ENCODE assay signal across 25 cellular contexts in genomic region chr6:109701774-109702173, GRCh38. TPM values are rescaled to one million over a fixed set of nuclear protein-coding genes. Genes with fewer than 3 reads are reported as not detected.
DNase-seq lines count a peak whose midpoint lies in the region; ATAC-seq, FAIRE-seq and TF ChIP-seq lines count a peak whose summit lies in the region.
"Had no signal": no experiment of that assay in that cellular context is flagged by ENCODE, and none has a peak within 500 bp of the region (broad histone marks: within the 10 kb centered on the region; RNA-seq: fewer than 3 reads in every experiment).

No MANE protein-coding gene starts in this region.

- H3K4me3 ChIP-seq in ascending aorta, result no peak overlapping the region
- H3K4me3 ChIP-seq: A549, tibial nerve had no signal

- CTCF ChIA-PET in activated B cell treated with CpG ODN at 0.5 μM for 24 hours (lab: Charles Lee), result interaction anchor here (1.4 to 6.5 kb wide), 4 partner anchors 9 to 689 kb away, joined by 3 to 196 read pairs (median 45); partner anchors contain the start of genes AK9 and FIG4

- intact Hi-C loops in left ventricle myocardium superior (cut with micrococcal nuclease), result no loop called here
- intact Hi-C loops in cardiac septum (cut with DNase I), result no loop called here
- intact Hi-C loops in activated B cell treated with CpG ODN at 0.5 μM for 24 hours (cut with micrococcal nuclease), result no loop called here
- intact Hi-C loops in ascending aorta (cut with DNase I), result no loop called here

- POLR2A ChIA-PET in activated B cell treated with CpG ODN at 0.5 μM for 24 hours (lab: Charles Lee), result interaction anchor here (0.7 to 0.8 kb wide), 2 partner anchors 8 to 400 kb away, joined by 3 read pairs; no protein-coding TSS in a partner anchor

- no peaks in the 10 kb centered on the region for H3K4me1 ChIP-seq in ascending aorta
- H3K4me1 ChIP-seq: A549, BE2C had no signal

- H3K36me3 ChIP-seq in ascending aorta, result no peaks in the 10 kb centered on the region
- H3K36me3 ChIP-seq: BE2C, tibial nerve had no signal

- no peaks in the 10 kb centered on the region for H3K27me3 ChIP-seq in ascending aorta
- H3K27me3 ChIP-seq: BE2C, tibial nerve had no signal

- DNase-seq in left ventricle myocardium superior, result no peak
- DNase-seq in cardiac septum (ENCODE audit: low spot score), result no peak
- peak; percentile 92 for DNase-seq in NCI-H82 (lab: John Stamatoyannopoulos, UW)
- no peak for DNase-seq in activated B cell treated with CpG ODN at 0.5 μM for 24 hours
- DNase-seq in stimulated activated naive B cell treated with anti-CD40 and anti-IgM and Interleukin-4, amounts not matched to agents 10 μg/mL and 1 μg/mL and 100 μg/mL, for 72 hours, result peak; percentile 15
- DNase-seq in GM19239 (ENCODE audit: insufficient read length, low spot score), result no peak
- no peak for DNase-seq in ascending aorta (ENCODE audit: low spot score in 2 of 2)
- DNase-seq: activated CD4-positive, alpha-beta T cell treated with anti-CD3 and anti-CD28 coated beads for 36 hours; activated CD8-positive, alpha-beta memory T cell treated with anti-CD3 and anti-CD28 coated beads, Interleukin-2, amount 50 U/mL, for 48 hours; activated CD8-positive, alpha-beta T cell treated with anti-CD3 and anti-CD28 coated beads for 36 hours; activated naive CD4-positive, alpha-beta T cell treated with anti-CD3 and anti-CD28 coated beads for 36 hours; amniotic stem cell; BE2C; HCEC 1CT; islet precursor cell; Karpas-422; naive thymus-derived CD4-positive, alpha-beta T cell; NCI-H146; NCI-H748 treated with DMSO at 0.1 percent for 48 hours; stimulated activated CD4-positive, alpha-beta T cell treated with anti-CD3 and anti-CD28 coated beads, Interleukin-4, amount 100 ng/mL, for 24 hours had no signal

- H3K27me3 Mint-ChIP-seq in activated B cell treated with CpG ODN at 0.5 μM for 24 hours, result no peaks in the 10 kb centered on the region
- H3K27me3 Mint-ChIP-seq in stimulated activated naive B cell treated with anti-CD40 and anti-IgM and Interleukin-4, amounts not matched to agents 10 μg/mL and 1 μg/mL and 100 μg/mL, for 72 hours, result no peaks in the 10 kb centered on the region
- H3K27me3 Mint-ChIP-seq: activated CD4-positive, alpha-beta T cell treated with anti-CD3 and anti-CD28 coated beads for 36 hours; activated CD8-positive, alpha-beta T cell treated with anti-CD3 and anti-CD28 coated beads for 36 hours; naive thymus-derived CD4-positive, alpha-beta T cell had no signal

- ATAC-seq in left ventricle myocardium superior (peak; percentile 18), activated B cell treated with CpG ODN at 0.5 μM for 24 hours (ENCODE audit: low read depth) (no peak), GM21526 (IDR thresholded peaks at IDR 0.05; ENCODE audit: low FRiP score, unreplicated experiment) (no peak)
- peak; percentile 79 to 84 for ATAC-seq in stimulated activated naive B cell treated with anti-CD40 and anti-IgM and Interleukin-4, amounts not matched to agents 10 μg/mL and 1 μg/mL and 100 μg/mL, for 72 hours (replicated peaks)
- ATAC-seq: A549; activated CD4-positive, alpha-beta T cell treated with anti-CD3 and anti-CD28 coated beads for 36 hours; activated CD8-positive, alpha-beta T cell treated with anti-CD3 and anti-CD28 coated beads for 36 hours; HepG2; naive thymus-derived CD4-positive, alpha-beta T cell had no signal

- H3K4me1 Mint-ChIP-seq in activated B cell treated with CpG ODN at 0.5 μM for 24 hours, result peaks cover 40% of the 10 kb centered on the region
- peaks cover 36 to 65% of the 10 kb centered on the region in 2 donors for H3K4me1 Mint-ChIP-seq in stimulated activated naive B cell treated with anti-CD40 and anti-IgM and Interleukin-4, amounts not matched to agents 10 μg/mL and 1 μg/mL and 100 μg/mL, for 72 hours

- no peak overlapping the region for H3K4me3 Mint-ChIP-seq in activated B cell treated with CpG ODN at 0.5 μM for 24 hours
- H3K4me3 Mint-ChIP-seq in stimulated activated naive B cell treated with anti-CD40 and anti-IgM and Interleukin-4, amounts not matched to agents 10 μg/mL and 1 μg/mL and 100 μg/mL, for 72 hours, result peak overlapping the region; percentile 21 to 62
- H3K4me3 Mint-ChIP-seq: activated CD4-positive, alpha-beta T cell treated with anti-CD3 and anti-CD28 coated beads for 36 hours; activated CD8-positive, alpha-beta T cell treated with anti-CD3 and anti-CD28 coated beads for 36 hours; activated naive CD4-positive, alpha-beta T cell treated with anti-CD3 and anti-CD28 coated beads for 36 hours; activated T-helper 1 cell treated with anti-CD3 and anti-CD28 coated beads, Interleukin-12 subunit alpha, Interleukin-12 subunit beta, Interleukin-2, Interleukin-4 antibody, amounts not matched to agents 30 ng/mL and 10 ng/mL and 1 ng/mL, durations not matched to agents 14 hours and 24 hours and 36 hours; naive thymus-derived CD4-positive, alpha-beta T cell had no signal

- no peak overlapping the region for H3K27ac ChIP-seq in ascending aorta
- H3K27ac ChIP-seq: A549, tibial nerve had no signal

- H3K36me3 Mint-ChIP-seq in activated B cell treated with CpG ODN at 0.5 μM for 24 hours (ENCODE audit: low read depth), result peaks cover 12% of the 10 kb centered on the region
- peaks cover 5 to 6% of the 10 kb centered on the region in 2 donors for H3K36me3 Mint-ChIP-seq in stimulated activated naive B cell treated with anti-CD40 and anti-IgM and Interleukin-4, amounts not matched to agents 10 μg/mL and 1 μg/mL and 100 μg/mL, for 72 hours
- H3K36me3 Mint-ChIP-seq: naive thymus-derived CD4-positive, alpha-beta T cell had no signal

- no peak for TF ChIP-seq CTCF in activated B cell treated with CpG ODN at 0.5 μM for 24 hours (IDR thresholded peaks at IDR 0.05)
- TF ChIP-seq CTCF in ascending aorta (IDR thresholded peaks at IDR 0.05), result no peak

- H3K9me3 Mint-ChIP-seq in activated B cell treated with CpG ODN at 0.5 μM for 24 hours, result no peaks in the 10 kb centered on the region
- no peaks in the 10 kb centered on the region for H3K9me3 Mint-ChIP-seq in stimulated activated naive B cell treated with anti-CD40 and anti-IgM and Interleukin-4, amounts not matched to agents 10 μg/mL and 1 μg/mL and 100 μg/mL, for 72 hours
- H3K9me3 Mint-ChIP-seq: activated CD8-positive, alpha-beta T cell treated with anti-CD3 and anti-CD28 coated beads for 36 hours; activated naive CD4-positive, alpha-beta T cell treated with anti-CD3 and anti-CD28 coated beads for 36 hours; activated T-helper 1 cell treated with anti-CD3 and anti-CD28 coated beads, Interleukin-12 subunit alpha, Interleukin-12 subunit beta, Interleukin-2, Interleukin-4 antibody, amounts not matched to agents 30 ng/mL and 10 ng/mL and 1 ng/mL, durations not matched to agents 14 hours and 24 hours and 36 hours; naive thymus-derived CD4-positive, alpha-beta T cell had no signal

- H3K9me3 ChIP-seq in ascending aorta, result no peaks in the 10 kb centered on the region
- H3K9me3 ChIP-seq: A549, BE2C, tibial nerve had no signal

- FAIRE-seq in GM19239 (lab: Jason Lieb, UNC), result no peak
- FAIRE-seq: A549, HepG2 had no signal

- H3K27ac Mint-ChIP-seq in activated B cell treated with CpG ODN at 0.5 μM for 24 hours, result peak overlapping the region; percentile 15
- no peak overlapping the region for H3K27ac Mint-ChIP-seq in stimulated activated naive B cell treated with anti-CD40 and anti-IgM and Interleukin-4, amounts not matched to agents 10 μg/mL and 1 μg/mL and 100 μg/mL, for 72 hours
- H3K27ac Mint-ChIP-seq: activated CD4-positive, alpha-beta T cell treated with anti-CD3 and anti-CD28 coated beads for 36 hours; activated CD8-positive, alpha-beta T cell treated with anti-CD3 and anti-CD28 coated beads for 36 hours; activated naive CD4-positive, alpha-beta T cell treated with anti-CD3 and anti-CD28 coated beads for 36 hours; activated T-helper 1 cell treated with anti-CD3 and anti-CD28 coated beads, Interleukin-12 subunit alpha, Interleukin-12 subunit beta, Interleukin-2, Interleukin-4 antibody, amounts not matched to agents 30 ng/mL and 10 ng/mL and 1 ng/mL, durations not matched to agents 14 hours and 24 hours and 36 hours had no signal

RNA-seq across cellular contexts. Expression of gene FIG4, which starts 10.7 kb away (rescaled TPM):
- total RNA-seq in left ventricle myocardium superior (8.9 TPM), cardiac septum (9.4 TPM), activated B cell treated with CpG ODN at 0.5 μM for 24 hours (19.8 and 21.8 TPM in 2 replicates), ascending aorta (27.9 TPM)

RNA-seq across cellular contexts. Expression of gene AK9, which starts 10.8 kb away (rescaled TPM):
- total RNA-seq in left ventricle myocardium superior (11.7 TPM), cardiac septum (8.3 TPM), activated B cell treated with CpG ODN at 0.5 μM for 24 hours (9.1 and 10.6 TPM in 2 replicates), ascending aorta (0.75 TPM)

Comparison
In these comparisons a context has a peak if more than half of its experiments do, and no peak if none do; other contexts are left out.
1. ATAC-seq: peak in left ventricle myocardium superior (single experiment) and stimulated activated naive B cell treated with anti-CD40 and anti-IgM and Interleukin-4, amounts not matched to agents 10 μg/mL and 1 μg/mL and 100 μg/mL, for 72 hours (2 of 2); none in activated B cell treated with CpG ODN at 0.5 μM for 24 hours (single experiment) and GM21526 (single experiment).
2. DNase-seq: peak in NCI-H82 (single experiment) and stimulated activated naive B cell treated with anti-CD40 and anti-IgM and Interleukin-4, amounts not matched to agents 10 μg/mL and 1 μg/mL and 100 μg/mL, for 72 hours (single experiment); none in left ventricle myocardium superior (single experiment), cardiac septum (single experiment), activated B cell treated with CpG ODN at 0.5 μM for 24 hours (single experiment), GM19239 (single experiment) and ascending aorta (0 of 2).